14 cellular contexts compared by ENCODE assay signal in genomic region chr1:219041141-219041540, GRCh38.
A peak's percentile ranks its signal among the peaks of the same experiment; 100 is the strongest.
DNase-seq lines count a peak whose midpoint lies in the region; ATAC-seq, FAIRE-seq and TF ChIP-seq lines count a peak whose summit lies in the region.
"Had no signal": no experiment of that assay in that cellular context is flagged by ENCODE, and none has a peak within 500 bp of the region (broad histone marks: within the 10 kb centered on the region; RNA-seq: fewer than 3 reads in every experiment).

No MANE protein-coding gene starts in this region.

- no peak for ATAC-seq in stimulated activated naive CD8-positive, alpha-beta T cell treated with anti-CD3 and anti-CD28 coated beads, Interleukin-15, amount 100 ng/mL, for 72 hours
- ATAC-seq in HG03432 (IDR thresholded peaks at IDR 0.05; ENCODE audit: unreplicated experiment) = no peak

- TF ChIP-seq CTCF in bronchial epithelial cell (IDR thresholded peaks at IDR 0.05; ENCODE audit: insufficient read depth, low read length, severe bottlenecking) = no peak

- H3K79me1 ChIP-seq in mesenchymal stem cell (replicated peaks; ENCODE audit: low read length, poor library complexity, severe bottlenecking) = no peaks in the 10 kb centered on the region

- no peak overlapping the region for H3K4me3 ChIP-seq in bronchial epithelial cell (ENCODE audit: low read depth, low read length)
- no peak overlapping the region for H3K4me3 ChIP-seq in mesenchymal stem cell (ENCODE audit: insufficient read depth in 1 of 2, low read depth in 1 of 2, low read length in 2 of 2)

- H2BK120ac ChIP-seq in mesenchymal stem cell (ENCODE audit: low read depth, low read length) = no peak overlapping the region

- no peak overlapping the region for H3K9ac ChIP-seq in mesenchymal stem cell (ENCODE audit: low read length)

- H4K8ac ChIP-seq in mesenchymal stem cell (ENCODE audit: low read length) = no peak overlapping the region

- H3K36me3 ChIP-seq in bronchial epithelial cell (ENCODE audit: control insufficient read depth, insufficient read depth, low read length) = no peaks in the 10 kb centered on the region
- H3K36me3 ChIP-seq in mesenchymal stem cell (ENCODE audit: control insufficient read depth in 1 of 2, insufficient read depth in 2 of 2, low read depth in 1 of 2, low read length in 2 of 2) = no peaks in the 10 kb centered on the region

- H2BK12ac ChIP-seq in mesenchymal stem cell (ENCODE audit: low read length in 2 of 2) = no peak overlapping the region

- H3K14ac ChIP-seq in mesenchymal stem cell (ENCODE audit: low read length in 2 of 2) = no peak overlapping the region

- H2BK5ac ChIP-seq in mesenchymal stem cell (ENCODE audit: low read depth, low read length, poor library complexity, severe bottlenecking) = no peak overlapping the region

- H3K4me1 Mint-ChIP-seq in stimulated activated naive CD8-positive, alpha-beta T cell treated with anti-CD3 and anti-CD28 coated beads, Interleukin-15, amount 100 ng/mL, for 72 hours = no peaks in the 10 kb centered on the region
- H3K4me1 Mint-ChIP-seq: activated CD4-positive, alpha-beta memory T cell treated with anti-CD3 and anti-CD28 coated beads, Interleukin-2, amount 10 ng/mL, durations not matched to agents 7 days and 5 days; IgD-negative memory B cell had no signal

- H3K9me3 Mint-ChIP-seq in stimulated activated naive CD8-positive, alpha-beta T cell treated with anti-CD3 and anti-CD28 coated beads, Interleukin-15, amount 100 ng/mL, for 72 hours = peaks cover 0 to 4% of the 10 kb centered on the region in 2 donors

- H3K23ac ChIP-seq in mesenchymal stem cell (ENCODE audit: low read length in 2 of 2) = no peak overlapping the region

- no peak overlapping the region for H3K4ac ChIP-seq in mesenchymal stem cell (ENCODE audit: low read depth in 1 of 2, low read length in 2 of 2)

- H3K27me3 Mint-ChIP-seq in stimulated activated naive CD8-positive, alpha-beta T cell treated with anti-CD3 and anti-CD28 coated beads, Interleukin-15, amount 100 ng/mL, for 72 hours = no peaks in the 10 kb centered on the region
- H3K27me3 Mint-ChIP-seq: activated CD4-positive, alpha-beta memory T cell treated with anti-CD3 and anti-CD28 coated beads, Interleukin-2, amount 10 ng/mL, durations not matched to agents 7 days and 5 days; IgD-negative memory B cell had no signal

- no peaks in the 10 kb centered on the region for H3K9me3 ChIP-seq in mesenchymal stem cell (ENCODE audit: control insufficient read depth, low read length)

- no peak overlapping the region for H4K91ac ChIP-seq in mesenchymal stem cell (ENCODE audit: low read length)

- no peak overlapping the region for H3K4me3 Mint-ChIP-seq in stimulated activated naive CD8-positive, alpha-beta T cell treated with anti-CD3 and anti-CD28 coated beads, Interleukin-15, amount 100 ng/mL, for 72 hours
- H3K4me3 Mint-ChIP-seq: activated CD4-positive, alpha-beta memory T cell treated with anti-CD3 and anti-CD28 coated beads, Interleukin-2, amount 10 ng/mL, durations not matched to agents 7 days and 5 days; IgD-negative memory B cell had no signal

- H3K27ac ChIP-seq in mesenchymal stem cell (ENCODE audit: low read length, poor library complexity, severe bottlenecking) = peak overlapping the region; percentile 20

- no peaks in the 10 kb centered on the region for H3K4me1 ChIP-seq in mesenchymal stem cell (ENCODE audit: control insufficient read depth, insufficient read depth, low read depth, low read length)

- no peak overlapping the region for H3K27ac Mint-ChIP-seq in stimulated activated naive CD8-positive, alpha-beta T cell treated with anti-CD3 and anti-CD28 coated beads, Interleukin-15, amount 100 ng/mL, for 72 hours
- H3K27ac Mint-ChIP-seq: activated CD4-positive, alpha-beta memory T cell treated with anti-CD3 and anti-CD28 coated beads, Interleukin-2, amount 10 ng/mL, durations not matched to agents 7 days and 5 days; IgD-negative memory B cell had no signal

- H3K4me2 ChIP-seq in mesenchymal stem cell (ENCODE audit: low read length, poor library complexity, severe bottlenecking) = no peak overlapping the region

- H3K18ac ChIP-seq in mesenchymal stem cell (ENCODE audit: low read depth in 1 of 2, low read length in 2 of 2) = no peak overlapping the region

- FAIRE-seq in bronchial epithelial cell (lab: Jason Lieb, UNC) = no peak

- no peak overlapping the region for H2BK15ac ChIP-seq in mesenchymal stem cell (ENCODE audit: low read depth, poor library complexity, severe bottlenecking)

- DNase-seq in EH (ENCODE audit: low read depth) = peak; percentile 67
- DNase-seq in M059J (ENCODE audit: low read depth) = peak; percentile 51
- peak; percentile 56 for DNase-seq in bronchial epithelial cell (ENCODE audit: low read depth)
- peak; percentile 48 for DNase-seq in mesenchymal stem cell
- DNase-seq in medulla oblongata (ENCODE audit: extremely low spot score) = no peak
- DNase-seq in stimulated activated naive CD8-positive, alpha-beta T cell treated with anti-CD3 and anti-CD28 coated beads, Interleukin-15, amount 100 ng/mL, for 72 hours = no peak
- no peak for DNase-seq in putamen (ENCODE audit: low spot score)
- DNase-seq: activated CD4-positive, alpha-beta memory T cell treated with anti-CD3 and anti-CD28 coated beads, Interleukin-2, amount 10 ng/mL, durations not matched to agents 7 days and 5 days; AML-193; DMS 273 treated with DMSO at 0.1 percent for 48 hours; islet precursor cell; NCI-H2227 treated with DMSO at 0.1 percent for 48 hours had no signal

- H3K27me3 ChIP-seq in bronchial epithelial cell (ENCODE audit: control insufficient read depth, insufficient read depth, low read length) (no peaks in the 10 kb centered on the region), mesenchymal stem cell (ENCODE audit: control insufficient read depth in 1 of 2, insufficient read depth in 1 of 2, low read length in 2 of 2) (no peaks in the 10 kb centered on the region)

- no peak overlapping the region for H2AK5ac ChIP-seq in mesenchymal stem cell (ENCODE audit: low read length, severe bottlenecking)

- H2AFZ ChIP-seq in mesenchymal stem cell (ENCODE audit: low read depth, low read length) = no peak overlapping the region

Comparison
In these comparisons a context has a peak if more than half of its experiments do, and no peak if none do; other contexts are left out.
1. DNase-seq: peak in EH (single experiment), M059J (single experiment), bronchial epithelial cell (single experiment) and mesenchymal stem cell (single experiment); none in medulla oblongata (single experiment), stimulated activated naive CD8-positive, alpha-beta T cell treated with anti-CD3 and anti-CD28 coated beads, Interleukin-15, amount 100 ng/mL, for 72 hours (0 of 2) and putamen (single experiment).